Comparison of ENCODE assay signal across 23 cellular contexts in genomic region chr1:234706199-234706598, GRCh38.
"Had no signal": no experiment of that assay in that cellular context is flagged by ENCODE, and none has a peak within 500 bp of the region (broad histone marks: within the 10 kb centered on the region; RNA-seq: fewer than 3 reads in every experiment).

No MANE protein-coding gene starts in this region.

- H3K4me3 ChIP-seq: breast epithelium, gastrocnemius medialis, hepatocyte, spleen, suprapubic skin, tibial nerve had no signal

- DNase-seq: activated CD4-positive, alpha-beta T cell treated with anti-CD3 and anti-CD28 coated beads for 36 hours; activated CD4-positive, CD25-positive, alpha-beta regulatory T cell; activated CD8-positive, alpha-beta T cell treated with anti-CD3 and anti-CD28 coated beads, Interleukin-2, amount 10 ng/mL, durations not matched to agents 7 days and 5 days; activated gamma-delta T cell; activated naive CD4-positive, alpha-beta T cell treated with anti-CD3 and anti-CD28 coated beads, Interleukin-2, amount 50 U/mL, for 16 hours; amygdala; central memory CD4-positive, alpha-beta T cell; effector memory CD8-positive, alpha-beta T cell; erythroblast; gastrocnemius medialis; glutamatergic neuron; islet precursor cell; mammary epithelial cell; occipital lobe; right cardiac atrium; spleen; stimulated activated naive CD4-positive, alpha-beta T cell; T-cell had no signal

- H3K9me3 ChIP-seq: breast epithelium, gastrocnemius medialis, spleen, suprapubic skin, tibial nerve had no signal

- ATAC-seq: activated CD4-positive, alpha-beta T cell treated with anti-CD3 and anti-CD28 coated beads for 36 hours; activated CD8-positive, alpha-beta T cell treated with anti-CD3 and anti-CD28 coated beads, Interleukin-2, amount 10 ng/mL, durations not matched to agents 7 days and 5 days; effector memory CD8-positive, alpha-beta T cell; gastrocnemius medialis; right cardiac atrium had no signal

- H3K27me3 ChIP-seq: breast epithelium, gastrocnemius medialis, hepatocyte, spleen, suprapubic skin, tibial nerve had no signal

- H3K27ac ChIP-seq: breast epithelium, gastrocnemius medialis, hepatocyte, parathyroid adenoma, suprapubic skin, tibial nerve had no signal

- H3K4me1 ChIP-seq: breast epithelium, parathyroid adenoma had no signal

- H3K36me3 ChIP-seq: breast epithelium, gastrocnemius medialis, spleen, suprapubic skin, tibial nerve had no signal
